14 cellular contexts compared by ENCODE assay signal in the genomic region with DNA sequence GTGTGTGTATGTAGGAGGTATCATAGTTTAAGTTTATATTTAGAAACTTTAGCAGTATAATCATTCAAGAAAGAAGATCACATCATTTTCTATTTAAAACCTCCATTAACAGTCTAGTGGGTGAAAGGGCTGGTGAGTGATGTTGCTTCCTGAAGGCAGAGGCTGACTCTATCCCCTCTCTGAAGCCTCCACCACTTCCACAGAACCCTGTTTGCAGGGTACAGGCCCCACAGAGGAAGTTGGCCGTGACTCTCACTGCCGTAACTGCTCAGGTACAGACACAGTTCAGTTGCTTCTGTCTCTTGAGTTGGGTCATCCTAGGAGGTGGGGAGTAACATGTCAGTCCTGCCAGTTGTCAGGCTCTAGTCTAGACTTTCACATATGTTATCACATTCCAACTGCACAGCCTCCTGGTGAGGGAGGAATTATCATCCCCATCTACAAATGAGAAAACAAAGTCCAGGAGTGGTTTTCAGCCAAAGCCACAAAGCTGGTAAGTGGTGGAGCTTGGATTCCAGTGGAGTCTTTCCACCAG. TPM values are rescaled to one million over a fixed set of nuclear protein-coding genes. Genes with fewer than 3 reads are reported as not detected.
A peak's percentile ranks its signal among the peaks of the same experiment; 100 is the strongest.
DNase-seq lines count a peak whose midpoint lies in the region; ATAC-seq and TF ChIP-seq lines count a peak whose summit lies in the region.
"Had no signal": no experiment of that assay in that cellular context is flagged by ENCODE, and none has a peak within 500 bp of the region (broad histone marks: within the 10 kb centered on the region; RNA-seq: fewer than 3 reads in every experiment).

No MANE protein-coding gene starts in this region.

- peaks cover 5% of the 10 kb centered on the region for H3K27me3 Mint-ChIP-seq in activated CD4-positive, alpha-beta T cell treated with anti-CD3 and anti-CD28 coated beads, Interleukin-2, amount 10 ng/mL, durations not matched to agents 24 days and 14 days
- H3K27me3 Mint-ChIP-seq in T-helper 2 cell treated with Interferon-gamma antibody and Interleukin-4, amounts not matched to agents 5 μg/mL and 100 μg/mL, for 36 hours (ENCODE audit: low read depth), result peaks cover 3% of the 10 kb centered on the region

- H3K4me1 ChIP-seq in neutrophil (ENCODE audit: control insufficient read depth in 1 of 2, insufficient read depth in 1 of 2, low read depth in 1 of 2, low read length in 1 of 2), result peaks cover 17 to 24% of the 10 kb centered on the region in 2 experiments
- H3K4me1 ChIP-seq: gastroesophageal sphincter had no signal

- H3K4me1 Mint-ChIP-seq in activated CD4-positive, alpha-beta T cell treated with anti-CD3 and anti-CD28 coated beads, Interleukin-2, amount 10 ng/mL, durations not matched to agents 24 days and 14 days, result peaks cover 5% of the 10 kb centered on the region
- H3K4me1 Mint-ChIP-seq in T-helper 2 cell treated with Interferon-gamma antibody and Interleukin-4, amounts not matched to agents 5 μg/mL and 100 μg/mL, for 36 hours (ENCODE audit: low read depth), result peaks cover 6% of the 10 kb centered on the region
- H3K4me1 Mint-ChIP-seq: memory B cell had no signal

- no peak overlapping the region for H3K4me3 Mint-ChIP-seq in activated CD4-positive, alpha-beta T cell treated with anti-CD3 and anti-CD28 coated beads, Interleukin-2, amount 10 ng/mL, durations not matched to agents 24 days and 14 days
- H3K4me3 Mint-ChIP-seq in T-helper 2 cell treated with Interferon-gamma antibody and Interleukin-4, amounts not matched to agents 5 μg/mL and 100 μg/mL, for 36 hours, result no peak overlapping the region
- H3K4me3 Mint-ChIP-seq: memory B cell had no signal

- peak; percentile 69 for DNase-seq in activated CD4-positive, alpha-beta T cell treated with anti-CD3 and anti-CD28 coated beads, Interleukin-2, amount 10 ng/mL, durations not matched to agents 24 days and 14 days
- DNase-seq in activated CD4-positive, alpha-beta T cell treated with anti-CD3 and anti-CD28 coated beads for 1 hour, result no peak
- DNase-seq in T-helper 2 cell treated with Interferon-gamma antibody and Interleukin-4, amounts not matched to agents 5 μg/mL and 100 μg/mL, for 36 hours (ENCODE audit: low spot score), result peak; percentile 20
- DNase-seq in pons (ENCODE audit: low spot score) (no peak), LoVo (ENCODE audit: low spot score) (no peak), NCI-H2081 treated with DMSO at 0.1 percent for 48 hours (lab: John Stamatoyannopoulos, UW) (no peak)
- DNase-seq: activated CD8-positive, alpha-beta memory T cell treated with anti-CD3 and anti-CD28 coated beads, Interleukin-2, amount 50 U/mL, for 48 hours; KG1; NCI-H526 treated with DMSO at 0.1 percent for 48 hours; right cardiac atrium had no signal

- intact Hi-C loops in activated CD4-positive, alpha-beta T cell treated with anti-CD3 and anti-CD28 coated beads, Interleukin-2, amount 10 ng/mL, durations not matched to agents 24 days and 14 days (cut with micrococcal nuclease), result no loop called here

- no peaks in the 10 kb centered on the region for H3K27me3 ChIP-seq in neutrophil
- H3K27me3 ChIP-seq: gastroesophageal sphincter had no signal

- TF ChIP-seq CTCF in neutrophil (IDR thresholded peaks at IDR 0.05), result no peak

- no peak overlapping the region for H3K27ac Mint-ChIP-seq in activated CD4-positive, alpha-beta T cell treated with anti-CD3 and anti-CD28 coated beads, Interleukin-2, amount 10 ng/mL, durations not matched to agents 24 days and 14 days
- peak overlapping the region; percentile 31 for H3K27ac Mint-ChIP-seq in T-helper 2 cell treated with Interferon-gamma antibody and Interleukin-4, amounts not matched to agents 5 μg/mL and 100 μg/mL, for 36 hours
- H3K27ac Mint-ChIP-seq: memory B cell had no signal

- ATAC-seq in GM21529 (IDR thresholded peaks at IDR 0.05; ENCODE audit: unreplicated experiment), result peak; percentile 53
- ATAC-seq: gastroesophageal sphincter had no signal

- no peaks in the 10 kb centered on the region for H3K9me3 ChIP-seq in neutrophil
- H3K9me3 ChIP-seq: gastroesophageal sphincter had no signal

- no peaks in the 10 kb centered on the region for H3K36me3 ChIP-seq in neutrophil
- H3K36me3 ChIP-seq: gastroesophageal sphincter had no signal

- H3K36me3 Mint-ChIP-seq in activated CD4-positive, alpha-beta T cell treated with anti-CD3 and anti-CD28 coated beads, Interleukin-2, amount 10 ng/mL, durations not matched to agents 24 days and 14 days (ENCODE audit: low read depth), result no peaks in the 10 kb centered on the region
- H3K36me3 Mint-ChIP-seq in T-helper 2 cell treated with Interferon-gamma antibody and Interleukin-4, amounts not matched to agents 5 μg/mL and 100 μg/mL, for 36 hours (ENCODE audit: low read depth), result no peaks in the 10 kb centered on the region
- H3K36me3 Mint-ChIP-seq: memory B cell had no signal

- peak overlapping the region; percentile 3 for H3K27ac ChIP-seq in neutrophil
- H3K27ac ChIP-seq: gastroesophageal sphincter had no signal

- H3K9me3 Mint-ChIP-seq in activated CD4-positive, alpha-beta T cell treated with anti-CD3 and anti-CD28 coated beads, Interleukin-2, amount 10 ng/mL, durations not matched to agents 24 days and 14 days, result no peaks in the 10 kb centered on the region
- H3K9me3 Mint-ChIP-seq in T-helper 2 cell treated with Interferon-gamma antibody and Interleukin-4, amounts not matched to agents 5 μg/mL and 100 μg/mL, for 36 hours, result no peaks in the 10 kb centered on the region
- H3K9me3 Mint-ChIP-seq: memory B cell had no signal

- no peak overlapping the region for H3K4me3 ChIP-seq in neutrophil (ENCODE audit: low read depth in 1 of 2, low read length in 1 of 2)
- H3K4me3 ChIP-seq: gastroesophageal sphincter had no signal

RNA-seq across cellular contexts. Expression of a gene that starts 31.5 kb away (rescaled TPM):
- total RNA-seq in activated CD4-positive, alpha-beta T cell treated with anti-CD3 and anti-CD28 coated beads, Interleukin-2, amount 10 ng/mL, durations not matched to agents 24 days and 14 days, result 4.9 and 6.0 TPM in 2 replicates

RNA-seq across cellular contexts. Expression of a gene that starts 52.9 kb away (rescaled TPM):
- total RNA-seq in activated CD4-positive, alpha-beta T cell treated with anti-CD3 and anti-CD28 coated beads, Interleukin-2, amount 10 ng/mL, durations not matched to agents 24 days and 14 days, result 68.6 and 70.4 TPM in 2 replicates

Comparison
In these comparisons a context has a peak if more than half of its experiments do, and no peak if none do; other contexts are left out.
1. DNase-seq: peak in activated CD4-positive, alpha-beta T cell treated with anti-CD3 and anti-CD28 coated beads, Interleukin-2, amount 10 ng/mL, durations not matched to agents 24 days and 14 days (single experiment) and T-helper 2 cell treated with Interferon-gamma antibody and Interleukin-4, amounts not matched to agents 5 μg/mL and 100 μg/mL, for 36 hours (single experiment); none in activated CD4-positive, alpha-beta T cell treated with anti-CD3 and anti-CD28 coated beads for 1 hour (single experiment), pons (single experiment), LoVo (single experiment) and NCI-H2081 treated with DMSO at 0.1 percent for 48 hours (single experiment).